ENCODE assay signal across 8 cellular contexts in genomic region chr5:10635257-10635860, GRCh38.
A peak's percentile ranks its signal among the peaks of the same experiment; 100 is the strongest.
DNase-seq lines count a peak whose midpoint lies in the region; TF ChIP-seq lines count a peak whose summit lies in the region.

No MANE protein-coding gene starts in this region.

- TF ChIP-seq CTCF in GM12875 (IDR thresholded peaks at IDR 0.05; ENCODE audit: borderline replicate concordance, insufficient read depth, low read depth, low read length) = no peak

- peaks cover 27% of the 10 kb centered on the region for H3K4me1 ChIP-seq in mesodermal cell (ENCODE audit: control insufficient read depth, insufficient read depth, low read length, poor library complexity, severe bottlenecking)

- H3K27ac Mint-ChIP-seq in activated T-cell treated with anti-CD3 and anti-CD28 coated beads, Interleukin-2, amount 50 U/mL, for 24 hours = peak overlapping the region; percentile 96

- H3K9me3 Mint-ChIP-seq in activated T-cell treated with anti-CD3 and anti-CD28 coated beads, Interleukin-2, amount 50 U/mL, for 24 hours = no peaks in the 10 kb centered on the region

- no peaks in the 10 kb centered on the region for H3K27me3 ChIP-seq in H7 (ENCODE audit: control insufficient read depth, insufficient read depth, low read length)

- H3K27ac ChIP-seq in mesodermal cell (ENCODE audit: low read depth, low read length, severe bottlenecking) = peak overlapping the region; percentile 29

- peak overlapping the region; percentile 8 for H3K4me3 ChIP-seq in GM12875 (ENCODE audit: low read depth, low read length)
- H3K4me3 ChIP-seq in H7 (ENCODE audit: insufficient read depth, low read depth, low read length) = no peak overlapping the region
- no peak overlapping the region for H3K4me3 ChIP-seq in mesodermal cell (ENCODE audit: extremely low read depth, insufficient read depth, low read length, poor library complexity, severe bottlenecking)

- H3K36me3 ChIP-seq in H7 (replicated peaks; ENCODE audit: control insufficient read depth, insufficient read depth, low read length) (no peaks in the 10 kb centered on the region), mesodermal cell (ENCODE audit: control insufficient read depth, insufficient read depth, low read length) (peaks cover 9% of the 10 kb centered on the region)

- peak overlapping the region; percentile 62 for H3K4me3 Mint-ChIP-seq in activated T-cell treated with anti-CD3 and anti-CD28 coated beads, Interleukin-2, amount 50 U/mL, for 24 hours

- H3K4me1 Mint-ChIP-seq in activated T-cell treated with anti-CD3 and anti-CD28 coated beads, Interleukin-2, amount 50 U/mL, for 24 hours (ENCODE audit: low read depth) = peaks cover 54% of the 10 kb centered on the region

- H3K27me3 Mint-ChIP-seq in activated T-cell treated with anti-CD3 and anti-CD28 coated beads, Interleukin-2, amount 50 U/mL, for 24 hours = peaks cover 1% of the 10 kb centered on the region

- H3K36me3 Mint-ChIP-seq in activated T-cell treated with anti-CD3 and anti-CD28 coated beads, Interleukin-2, amount 50 U/mL, for 24 hours (ENCODE audit: low read depth) = no peaks in the 10 kb centered on the region

- no peaks in the 10 kb centered on the region for H3K9me3 ChIP-seq in mesodermal cell (ENCODE audit: control insufficient read depth, low read length)

- 49 to 53% methylated on average over 5 to 9 of the region's 10 CpGs for WGBS in mesodermal cell (ENCODE audit: insufficient coverage in 2 of 2), 2 experiments

- DNase-seq in H7 = peak; percentile 76
- peak; percentile 88 for DNase-seq in M059J (ENCODE audit: low read depth)
- DNase-seq in activated T-cell treated with anti-CD3 and anti-CD28 coated beads, Interleukin-2, amount 50 U/mL, for 24 hours = peak; percentile 76
- DNase-seq in NCI-H2081 (lab: John Stamatoyannopoulos, UW) = no peak
- no peak for DNase-seq in OCI-M1 (lab: John Stamatoyannopoulos, UW)
- DNase-seq in cerebellar nuclear complex (lab: John Stamatoyannopoulos, UW) = no peak

Comparison
In these comparisons a context has a peak if more than half of its experiments do, and no peak if none do; other contexts are left out.
1. DNase-seq: peak in H7 (single experiment), M059J (single experiment) and activated T-cell treated with anti-CD3 and anti-CD28 coated beads, Interleukin-2, amount 50 U/mL, for 24 hours (single experiment); none in NCI-H2081 (0 of 2), OCI-M1 (single experiment) and cerebellar nuclear complex (0 of 2).